23 cellular contexts compared by ENCODE assay signal in the genomic region with DNA sequence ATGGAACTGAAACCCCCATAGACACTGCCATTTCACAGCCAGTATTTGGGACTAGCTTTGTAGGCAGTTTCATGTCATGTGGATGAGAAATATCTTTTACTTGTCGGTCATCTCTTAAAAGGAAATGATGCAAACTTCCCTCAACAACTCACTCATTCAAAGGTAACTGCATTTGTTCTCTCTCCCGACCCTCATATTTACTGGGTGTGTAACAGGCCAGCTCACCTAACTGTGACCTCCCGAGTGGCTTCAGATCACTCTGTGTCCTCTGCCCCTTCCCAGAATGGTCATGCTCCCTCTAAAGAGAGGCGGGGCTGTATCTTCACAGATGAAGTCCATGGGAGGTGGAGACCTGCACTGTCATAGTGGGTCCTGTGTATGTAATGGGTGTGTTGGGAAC. TPM values are rescaled to one million over a fixed set of nuclear protein-coding genes. Genes with fewer than 3 reads are reported as not detected.
DNase-seq lines count a peak whose midpoint lies in the region; ATAC-seq, FAIRE-seq and TF ChIP-seq lines count a peak whose summit lies in the region.
"Had no signal": no experiment of that assay in that cellular context is flagged by ENCODE, and none has a peak within 500 bp of the region (broad histone marks: within the 10 kb centered on the region; RNA-seq: fewer than 3 reads in every experiment).

No MANE protein-coding gene starts in this region.

- ATAC-seq in K562: peak; percentile 79
- no peak for ATAC-seq in memory B cell (ENCODE audit: low read depth)
- ATAC-seq in lower lobe of right lung: no peak
- ATAC-seq: GM12878 had no signal

- no peak for TF ChIP-seq RAD21 in K562 (CRISPR knock-in tag; conservative IDR thresholded peaks at IDR 0.05 in 1 of 2, IDR thresholded peaks at IDR 0.05 in 1 of 2)

- BruUV-seq in K562 (replicated peaks; lab: Mats Ljungman, UMichigan): no TSS peak

- H2AFZ ChIP-seq in K562 (ENCODE audit: low read depth, low read length): no peak overlapping the region

- DNase-seq in MV-4-11 (lab: John Stamatoyannopoulos, UW): peak; percentile 4
- no peak for DNase-seq in K562 (ENCODE audit: extremely low read depth in 1 of 4, low spot score in 3 of 4)
- DNase-seq in memory B cell (ENCODE audit: low spot score in 2 of 2): no peak
- peak; percentile 43 for DNase-seq in type B pancreatic cell (ENCODE audit: extremely low spot score, unreplicated experiment)
- DNase-seq in iPS-NIHi11 (ENCODE audit: low spot score): no peak
- DNase-seq in iPS-NIHi7 (ENCODE audit: extremely low spot score): no peak
- no peak for DNase-seq in lower lobe of right lung
- DNase-seq: ACHN; BE2C; C1 segment of cervical spinal cord; CD4-positive, CD25-positive, alpha-beta regulatory T cell; CD8-positive, alpha-beta memory T cell; COR-L47; DMS 273 treated with DMSO at 0.1 percent for 48 hours; DMS53; DND-41; EL; GOT3; H7 had no signal

- H3K4me1 ChIP-seq in K562 (replicated peaks in 1 of 2; ENCODE audit: control insufficient read depth in 2 of 2, insufficient read depth in 2 of 2, low read length in 2 of 2) (no peaks in the 10 kb centered on the region), lower lobe of right lung (no peaks in the 10 kb centered on the region)
- H3K4me1 ChIP-seq: BE2C had no signal

- FAIRE-seq in K562 (lab: Jason Lieb, UNC): no peak
- FAIRE-seq: A204.1, GM12878, HTR-8/SVneo had no signal

- in situ Hi-C loops in K562 (cut with MboI): no loop called here

- H3K36me3 Mint-ChIP-seq in memory B cell: peaks cover 20% of the 10 kb centered on the region
- H3K36me3 Mint-ChIP-seq in type B pancreatic cell: no peaks in the 10 kb centered on the region
- H3K36me3 Mint-ChIP-seq: CD4-positive, CD25-positive, alpha-beta regulatory T cell; CD8-positive, alpha-beta memory T cell had no signal

- intact Hi-C loops in K562 (cut with micrococcal nuclease) (loop anchor here (10.0 kb wide), 1 partner anchor 260 kb away; no protein-coding TSS in a partner anchor), lower lobe of right lung (cut with DNase I) (no loop called here)

- H3K36me3 ChIP-seq in K562 (ENCODE audit: control insufficient read depth, insufficient read depth, low read length) (no peaks in the 10 kb centered on the region), lower lobe of right lung (no peaks in the 10 kb centered on the region)
- H3K36me3 ChIP-seq: BE2C had no signal

- H3K27ac Mint-ChIP-seq in memory B cell (peak overlapping the region; percentile 84), type B pancreatic cell (no peak overlapping the region)
- H3K27ac Mint-ChIP-seq: CD4-positive, CD25-positive, alpha-beta regulatory T cell; CD8-positive, alpha-beta memory T cell had no signal

- H3K9ac ChIP-seq in K562 (ENCODE audit: insufficient read depth in 1 of 2, low read depth in 2 of 2, low read length in 2 of 2): no peak overlapping the region

- H3K4me2 ChIP-seq in K562 (ENCODE audit: insufficient read depth, low read length): no peak overlapping the region

- H3K4me3 Mint-ChIP-seq in memory B cell (no peak overlapping the region), type B pancreatic cell (no peak overlapping the region)
- H3K4me3 Mint-ChIP-seq: CD4-positive, CD25-positive, alpha-beta regulatory T cell; CD8-positive, alpha-beta memory T cell had no signal

- H3K27me3 ChIP-seq in K562 (ENCODE audit: control insufficient read depth in 2 of 2, insufficient read depth in 2 of 2, low read length in 2 of 2): peaks cover 6 to 28% of the 10 kb centered on the region in 2 experiments; a peak in 4 of 5 replicates
- H3K27me3 ChIP-seq in lower lobe of right lung (ENCODE audit: low read depth): no peaks in the 10 kb centered on the region
- H3K27me3 ChIP-seq: BE2C had no signal

- no peaks in the 10 kb centered on the region for H3K27me3 Mint-ChIP-seq in memory B cell
- peaks cover 6% of the 10 kb centered on the region for H3K27me3 Mint-ChIP-seq in type B pancreatic cell

- no peaks in the 10 kb centered on the region for H3K9me1 ChIP-seq in K562 (ENCODE audit: control insufficient read depth, insufficient read depth, low read length)

- H3K9me3 Mint-ChIP-seq in memory B cell (no peaks in the 10 kb centered on the region), type B pancreatic cell (no peaks in the 10 kb centered on the region)
- H3K9me3 Mint-ChIP-seq: CD4-positive, CD25-positive, alpha-beta regulatory T cell; CD8-positive, alpha-beta memory T cell had no signal

- H3K4me1 Mint-ChIP-seq in memory B cell (peaks cover 4% of the 10 kb centered on the region), type B pancreatic cell (ENCODE audit: unreplicated experiment) (no peaks in the 10 kb centered on the region)
- H3K4me1 Mint-ChIP-seq: CD4-positive, CD25-positive, alpha-beta regulatory T cell; CD8-positive, alpha-beta memory T cell had no signal

- H3K27ac ChIP-seq in K562 (ENCODE audit: extremely low read depth, low read depth, low read length): no peak overlapping the region
- H3K27ac ChIP-seq in lower lobe of right lung: no peak overlapping the region

- TF ChIP-seq CTCF in K562 (IDR thresholded peaks at IDR 0.05 in 2 of 3, conservative IDR thresholded peaks at IDR 0.05 in 1 of 3; ENCODE audit: insufficient read depth in 2 of 3, low read depth in 1 of 3, low read length in 3 of 3) (no peak), type B pancreatic cell (conservative IDR thresholded peaks at IDR 0.05) (no peak), lower lobe of right lung (IDR thresholded peaks at IDR 0.05) (no peak)

- H3K79me2 ChIP-seq in K562 (ENCODE audit: control insufficient read depth, insufficient read depth, low read length): no peaks in the 10 kb centered on the region

- TF ChIP-seq EP300 in K562 (IDR thresholded peaks at IDR 0.05; ENCODE audit: low read length): no peak

- H3K9me3 ChIP-seq in K562 (replicated peaks; ENCODE audit: control insufficient read depth, insufficient read depth, low read depth, low read length) (no peaks in the 10 kb centered on the region), lower lobe of right lung (no peaks in the 10 kb centered on the region)
- H3K9me3 ChIP-seq: BE2C had no signal

- CTCF ChIA-PET in K562 (lab: Yijun Ruan, JAX; ENCODE audit: low intra/inter-chr PET ratio): no interaction called here

- H3K4me3 ChIP-seq in K562: no peak overlapping the region
- H3K4me3 ChIP-seq in lower lobe of right lung: no peak overlapping the region
- H3K4me3 ChIP-seq: GM12878 had no signal

- TF ChIP-seq POLR2A in K562 (conservative IDR thresholded peaks at IDR 0.05): no peak

- no peaks in the 10 kb centered on the region for H4K20me1 ChIP-seq in K562 (replicated peaks; ENCODE audit: control insufficient read depth, insufficient read depth, low read length)

- WGBS in K562 (ENCODE audit: insufficient coverage, low coverage, missing lambda C conversion rate): 0% methylated on average over 4 of the region's 4 CpGs

- POLR2A ChIA-PET in K562 (lab: Yijun Ruan, JAX): interaction anchor here (0.6 to 0.8 kb wide), 3 partner anchors 19 to 1323 kb away, joined by 3 read pairs; no protein-coding TSS in a partner anchor

TF ChIP-seq in K562, 482 proteins besides CTCF, POLR2A, EP300 and RAD21 (continues in another document):
- peak; percentile 77; the same call in 1 of the 2 replicates for TF ChIP-seq ZNF175 (CRISPR knock-in tag; IDR thresholded peaks at IDR 0.05; ENCODE audit: low read depth)
- TF ChIP-seq ZNF197 (CRISPR knock-in tag; IDR thresholded peaks at IDR 0.05; ENCODE audit: low read depth): no peak
- no peak for TF ChIP-seq BCL6 (CRISPR knock-in tag; IDR thresholded peaks at IDR 0.05)
- TF ChIP-seq CEBPG (CRISPR knock-in tag; IDR thresholded peaks at IDR 0.05): no peak
- peak in 1 of 2 experiments; percentile 82; a peak in 2 of 4 replicates for TF ChIP-seq CEBPG (tag; conservative IDR thresholded peaks at IDR 0.05 in 1 of 2, IDR thresholded peaks at IDR 0.05 in 1 of 2)
- TF ChIP-seq, protein P1, sequence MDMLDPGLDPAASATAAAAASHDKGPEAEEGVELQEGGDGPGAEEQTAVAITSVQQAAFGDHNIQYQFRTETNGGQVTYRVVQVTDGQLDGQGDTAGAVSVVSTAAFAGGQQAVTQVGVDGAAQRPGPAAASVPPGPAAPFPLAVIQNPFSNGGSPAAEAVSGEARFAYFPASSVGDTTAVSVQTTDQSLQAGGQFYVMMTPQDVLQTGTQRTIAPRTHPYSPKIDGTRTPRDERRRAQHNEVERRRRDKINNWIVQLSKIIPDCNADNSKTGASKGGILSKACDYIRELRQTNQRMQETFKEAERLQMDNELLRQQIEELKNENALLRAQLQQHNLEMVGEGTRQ (CRISPR knock-in tag; IDR thresholded peaks at IDR 0.05): no peak
- TF ChIP-seq, protein P2, sequence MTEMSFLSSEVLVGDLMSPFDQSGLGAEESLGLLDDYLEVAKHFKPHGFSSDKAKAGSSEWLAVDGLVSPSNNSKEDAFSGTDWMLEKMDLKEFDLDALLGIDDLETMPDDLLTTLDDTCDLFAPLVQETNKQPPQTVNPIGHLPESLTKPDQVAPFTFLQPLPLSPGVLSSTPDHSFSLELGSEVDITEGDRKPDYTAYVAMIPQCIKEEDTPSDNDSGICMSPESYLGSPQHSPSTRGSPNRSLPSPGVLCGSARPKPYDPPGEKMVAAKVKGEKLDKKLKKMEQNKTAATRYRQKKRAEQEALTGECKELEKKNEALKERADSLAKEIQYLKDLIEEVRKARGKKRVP (CRISPR knock-in tag; IDR thresholded peaks at IDR 0.05): peak; percentile 57; the same call in 1 of the 2 replicates
- no peak for TF ChIP-seq EZH2 (IDR thresholded peaks at IDR 0.05; ENCODE audit: borderline replicate concordance, low read depth, low read length)
- TF ChIP-seq ZNF57 (CRISPR knock-in tag; IDR thresholded peaks at IDR 0.05): no peak

RNA-seq across cellular contexts. Expression of a gene that starts 14.7 kb away (rescaled TPM):
- total RNA-seq in K562 (2011; cell fraction: chromatin; rRNA removed; ENCODE audit: low replicate concordance): not detected in 2 replicates
- total RNA-seq in K562 (2011; cell fraction: nucleolus; rRNA removed): not detected in 2 replicates
- total RNA-seq in K562 (2011; cell fraction: nucleoplasm; rRNA removed): not detected in 2 replicates
- total RNA-seq in K562 (2014; rRNA removed) (not detected in 2 replicates), K562 (2014; rRNA removed; fragmentation: Illumina TruSeq; extraction: Trizol) (not detected in 2 replicates), K562 (2015; rRNA removed; fragmentation: Illumina TruSeq; extraction: Trizol) (not detected in 2 replicates), K562 (2021) (not detected in 2 replicates), type B pancreatic cell (ENCODE audit: low replicate concordance) (not detected in 2 replicates), lower lobe of right lung (3.3 TPM)
- polyA plus RNA-seq in K562 (2011; rRNA removed) (not detected in 2 replicates), K562 (2014; fragmentation: Illumina TruSeq; extraction: Trizol) (not detected in 2 replicates), K562 (2014; fragmentation: Nextera tagmentation; extraction: Ambion mirVana) (not detected), K562 (2014; rRNA removed) (not detected in 2 replicates)
- not detected in 2 replicates for polyA plus RNA-seq in K562 (2011; cell fraction: cytosol; rRNA removed)
- not detected in 2 replicates for polyA plus RNA-seq in K562 (2011; cell fraction: nucleus; rRNA removed)
- polyA plus RNA-seq in K562 (2012): not detected in 2 replicates
- not detected in 2 replicates for polyA minus RNA-seq in K562 (2011; rRNA and poly(A)+ RNA removed)
- polyA minus RNA-seq in K562 (2011; cell fraction: cytosol; rRNA and poly(A)+ RNA removed): not detected in 2 replicates
- polyA minus RNA-seq in K562 (2011; cell fraction: nucleus; rRNA and poly(A)+ RNA removed): not detected in 2 replicates
- total RNA-seq: CD4-positive, CD25-positive, alpha-beta regulatory T cell; CD8-positive, alpha-beta memory T cell; G401; H7 had no signal
- polyA plus RNA-seq: CD4-positive, CD25-positive, alpha-beta regulatory T cell; CD8-positive, alpha-beta memory T cell had no signal

Comparison
In these comparisons a context has a peak if more than half of its experiments do, and no peak if none do; other contexts are left out.
1. DNase-seq: peak in MV-4-11 (single experiment) and type B pancreatic cell (single experiment); none in K562 (0 of 4), memory B cell (0 of 2), iPS-NIHi11 (single experiment), iPS-NIHi7 (single experiment) and lower lobe of right lung (single experiment).